Comparison of ENCODE assay signal across 25 cellular contexts in genomic region chr7:154415709-154416399, GRCh38.
DNase-seq lines count a peak whose midpoint lies in the region; ATAC-seq, FAIRE-seq and TF ChIP-seq lines count a peak whose summit lies in the region.
"Had no signal": no experiment of that assay in that cellular context is flagged by ENCODE, and none has a peak within 500 bp of the region (broad histone marks: within the 10 kb centered on the region; RNA-seq: fewer than 3 reads in every experiment).

No MANE protein-coding gene starts in this region.

- H3K4me3 ChIP-seq in bronchial epithelial cell (ENCODE audit: low read depth, low read length) (no peak overlapping the region), gastrocnemius medialis (no peak overlapping the region), right cardiac atrium (ENCODE audit: low read length) (no peak overlapping the region)
- H3K4me3 ChIP-seq: A549; BLaER1 treated with 17β-estradiol and CSF1 and Interleukin-3, amounts not matched to agents 10 nM and 100 nM; GM23338; HAP-1 had no signal

- TF ChIP-seq CTCF in bronchial epithelial cell (IDR thresholded peaks at IDR 0.05; ENCODE audit: insufficient read depth, low read length, severe bottlenecking) (no peak), gastrocnemius medialis (IDR thresholded peaks at IDR 0.05 in 4 of 5, conservative IDR thresholded peaks at IDR 0.05 in 1 of 5) (no peak)

- ATAC-seq in gastrocnemius medialis (peak; percentile 88 to 90), GM18517 (IDR thresholded peaks at IDR 0.05; ENCODE audit: unreplicated experiment) (no peak), right cardiac atrium (no peak)
- ATAC-seq: A549 had no signal

- in situ Hi-C loops in gastrocnemius medialis (cut with MboI; ENCODE audit: low sequenced_read_pairs in 4 of 4), result no loop called here

- WGBS in right cardiac atrium, result 83% methylated on average over 6 of the region's 6 CpGs

- H3K27ac ChIP-seq in gastrocnemius medialis, result peak overlapping the region in 3 of 4 donors; percentile 49 to 61 (median 53)
- no peak overlapping the region for H3K27ac ChIP-seq in right cardiac atrium (ENCODE audit: low read length)
- H3K27ac ChIP-seq: A549; BLaER1 treated with 17β-estradiol and CSF1 and Interleukin-3, amounts not matched to agents 10 nM and 100 nM had no signal

- TF ChIP-seq POLR2A in gastrocnemius medialis (IDR thresholded peaks at IDR 0.05), result peak in 1 of 2 donors; percentile 21

- intact Hi-C loops in gastrocnemius medialis (cut with DNase I; ENCODE audit: low total_unique reads), result loop anchor here (2.0 to 5.0 kb wide), 2 partner anchors 25 to 36 kb away; no protein-coding TSS in a partner anchor
- intact Hi-C loops in right cardiac atrium (cut with DNase I), result no loop called here

- H3K27me3 ChIP-seq in bronchial epithelial cell (ENCODE audit: control insufficient read depth, insufficient read depth, low read length) (no peaks in the 10 kb centered on the region), gastrocnemius medialis (no peaks in the 10 kb centered on the region), right cardiac atrium (ENCODE audit: control insufficient read depth, insufficient read depth) (no peaks in the 10 kb centered on the region)
- H3K27me3 ChIP-seq: BE2C; BLaER1 treated with 17β-estradiol and CSF1 and Interleukin-3, amounts not matched to agents 10 nM and 100 nM had no signal

- H3K36me3 ChIP-seq in bronchial epithelial cell (ENCODE audit: control insufficient read depth, insufficient read depth, low read length) (no peaks in the 10 kb centered on the region), gastrocnemius medialis (no peaks in the 10 kb centered on the region)
- H3K36me3 ChIP-seq: BE2C; BLaER1 treated with 17β-estradiol and CSF1 and Interleukin-3, amounts not matched to agents 10 nM and 100 nM; HAP-1 had no signal

- peak; percentile 5 for DNase-seq in HT1080 (ENCODE audit: low read depth)
- DNase-seq in bronchial epithelial cell (ENCODE audit: low read depth), result peak; percentile 11
- DNase-seq in gastrocnemius medialis, result peak; percentile 9 to 55
- no peak for DNase-seq in cortex of kidney (lab: John Stamatoyannopoulos, UW)
- no peak for DNase-seq in islet precursor cell
- DNase-seq in right cardiac atrium, result no peak
- DNase-seq: 8988T; ACHN; AML-193; BE2C; CD4-positive, alpha-beta T cell; CD8-positive, alpha-beta memory T cell; DMS 273 treated with DMSO at 0.1 percent for 48 hours; DMS79; HFFc6 had no signal

- FAIRE-seq in bronchial epithelial cell (lab: Jason Lieb, UNC), result peak; percentile 28
- FAIRE-seq: A549, D721Med, G401.6, GM12892, GM19239, H54 had no signal

- H3K9me3 ChIP-seq in gastrocnemius medialis (no peaks in the 10 kb centered on the region), right cardiac atrium (ENCODE audit: control insufficient read depth, low read length) (no peaks in the 10 kb centered on the region)
- H3K9me3 ChIP-seq: A549; BE2C; BLaER1 treated with 17β-estradiol and CSF1 and Interleukin-3, amounts not matched to agents 10 nM and 100 nM; HAP-1 had no signal

- H3K4me1 ChIP-seq in gastrocnemius medialis (no peaks in the 10 kb centered on the region), right cardiac atrium (ENCODE audit: control insufficient read depth, insufficient read depth, low read length) (no peaks in the 10 kb centered on the region)
- H3K4me1 ChIP-seq: A549; BE2C; BLaER1 treated with 17β-estradiol and CSF1 and Interleukin-3, amounts not matched to agents 10 nM and 100 nM; HAP-1 had no signal

Comparison
In these comparisons a context has a peak if more than half of its experiments do, and no peak if none do; other contexts are left out.
1. DNase-seq: peak in HT1080 (single experiment), bronchial epithelial cell (single experiment) and gastrocnemius medialis (2 of 2); none in cortex of kidney (single experiment), islet precursor cell (single experiment) and right cardiac atrium (0 of 3).
2. ATAC-seq: peak in gastrocnemius medialis (2 of 2); none in GM18517 (single experiment) and right cardiac atrium (0 of 2).